ENCODE assay signal across 34 cellular contexts in the genomic region with DNA sequence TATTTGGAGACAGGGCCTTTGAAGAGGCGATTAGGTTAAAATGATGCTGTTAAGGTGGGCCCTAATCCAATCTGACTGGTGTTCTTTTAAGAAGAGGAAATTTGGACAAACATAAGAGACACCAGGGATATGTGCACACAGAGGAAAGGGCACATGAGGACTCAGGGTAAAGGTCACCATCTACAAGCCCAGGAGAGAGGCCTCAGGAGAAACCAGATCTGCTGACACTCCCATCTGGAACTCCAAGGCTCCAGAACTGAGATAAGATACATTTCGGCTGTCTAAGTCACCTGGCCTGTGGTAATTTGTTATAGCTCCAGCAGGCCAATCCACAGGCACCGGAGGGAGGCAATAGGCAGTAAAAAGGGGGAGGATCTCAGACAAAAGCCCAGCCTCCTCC. TPM values are rescaled to one million over a fixed set of nuclear protein-coding genes. Genes with fewer than 3 reads are reported as not detected.
DNase-seq lines count a peak whose midpoint lies in the region; ATAC-seq, FAIRE-seq and TF ChIP-seq lines count a peak whose summit lies in the region.
"Had no signal": no experiment of that assay in that cellular context is flagged by ENCODE, and none has a peak within 500 bp of the region (broad histone marks: within the 10 kb centered on the region; RNA-seq: fewer than 3 reads in every experiment).

No MANE protein-coding gene starts in this region.

- CTCF ChIA-PET in WTC11 (lab: Charles Lee), result no interaction called here

- H3K27me3 Mint-ChIP-seq in HFFc6 (ENCODE audit: insufficient read depth) (peaks cover 2% of the 10 kb centered on the region; the same call in 1 of the 2 replicates), WTC11 (ENCODE audit: low read depth) (no peaks in the 10 kb centered on the region)
- H3K27me3 Mint-ChIP-seq: activated naive CD8-positive, alpha-beta T cell treated with anti-CD3 and anti-CD28 coated beads for 36 hours; B cell; naive B cell had no signal

- no peak for TF ChIP-seq CTCF in HFFc6 (IDR thresholded peaks at IDR 0.05)
- TF ChIP-seq CTCF in WTC11 (IDR thresholded peaks at IDR 0.05), result no peak

- DNase-seq in HFFc6, result no peak
- DNase-seq in WTC11 (ENCODE audit: low spot score), result no peak
- DNase-seq in left lobe of liver (ENCODE audit: low spot score), result no peak
- DNase-seq in activated effector memory CD4-positive, alpha-beta T cell treated with Interleukin-2 at 50 U/mL for 16 hours, result no peak
- no peak for DNase-seq in GDM1 (lab: John Stamatoyannopoulos, UW)
- DNase-seq in GM12892 (ENCODE audit: insufficient read length), result no peak
- DNase-seq: ACHN; activated CD4-positive, alpha-beta T cell treated with anti-CD3 and anti-CD28 coated beads for 48 hours; activated CD8-positive, alpha-beta memory T cell treated with anti-CD3 and anti-CD28 coated beads for 24 hours; activated naive CD8-positive, alpha-beta T cell treated with anti-CD3 and anti-CD28 coated beads for 36 hours; activated T-cell treated with anti-CD3 and anti-CD28 coated beads for 4 hours; CD8-positive, alpha-beta T cell; DMS153; immature natural killer cell; left ventricle myocardium superior; naive B cell; NCI-H1048; NCI-H1694 treated with DMSO at 0.1 percent for 48 hours; NCI-H524 treated with DMSO at 0.1 percent for 48 hours; Peyer's patch; posterior cingulate gyrus; stimulated activated CD4-positive, alpha-beta T cell treated with anti-CD3 and anti-CD28 coated beads, Interleukin-1b, Interleukin-23, amount 100 ng/mL, for 48 hours; stimulated activated naive CD4-positive, alpha-beta T cell treated with Interleukin-2 at 50 U/mL for 16 hours; SW 1271; T-helper 9 cell had no signal

- no peaks in the 10 kb centered on the region for H3K79me2 ChIP-seq in ACC112 (ENCODE audit: control insufficient read depth, insufficient read depth, low read length, unreplicated experiment)

- no peak overlapping the region for H3K4me3 Mint-ChIP-seq in HFFc6
- no peak overlapping the region for H3K4me3 Mint-ChIP-seq in WTC11
- H3K4me3 Mint-ChIP-seq: activated naive CD8-positive, alpha-beta T cell treated with anti-CD3 and anti-CD28 coated beads for 36 hours; B cell; CD8-positive, alpha-beta T cell; immature natural killer cell had no signal

- FAIRE-seq in GM12892 (lab: Jason Lieb, UNC), result no peak
- FAIRE-seq: colon had no signal

- H3K36me3 Mint-ChIP-seq in HFFc6 (ENCODE audit: low read depth) (no peaks in the 10 kb centered on the region), WTC11 (no peaks in the 10 kb centered on the region)
- H3K36me3 Mint-ChIP-seq: immature natural killer cell, naive B cell had no signal

- ATAC-seq in WTC11 (peak; percentile 14; the same call in 1 of the 2 replicates), left lobe of liver (peak; percentile 37), GM21576 (IDR thresholded peaks at IDR 0.05; ENCODE audit: unreplicated experiment) (no peak)
- ATAC-seq: CD8-positive, alpha-beta T cell; left ventricle myocardium superior had no signal

- POLR2A ChIA-PET in WTC11 (lab: Charles Lee), result no interaction called here

- H3K4me3 ChIP-seq in ACC112 (ENCODE audit: low read depth, low read length), result no peak overlapping the region
- H3K4me3 ChIP-seq: ascending aorta, cardiac muscle cell, Peyer's patch, right atrium auricular region, suprapubic skin had no signal

- peaks cover 53% of the 10 kb centered on the region for H3K4me1 ChIP-seq in ACC112 (ENCODE audit: control insufficient read depth, insufficient read depth, low read length, unreplicated experiment)
- H3K4me1 ChIP-seq: ascending aorta, Peyer's patch, right atrium auricular region had no signal

- H3K27ac Mint-ChIP-seq in HFFc6 (peak overlapping the region; percentile 88), WTC11 (no peak overlapping the region)
- H3K27ac Mint-ChIP-seq: activated naive CD8-positive, alpha-beta T cell treated with anti-CD3 and anti-CD28 coated beads for 36 hours; B cell; CD8-positive, alpha-beta T cell; immature natural killer cell; naive B cell had no signal

- H3K9me3 Mint-ChIP-seq in HFFc6 (no peaks in the 10 kb centered on the region), WTC11 (no peaks in the 10 kb centered on the region)
- H3K9me3 Mint-ChIP-seq: activated naive CD8-positive, alpha-beta T cell treated with anti-CD3 and anti-CD28 coated beads for 36 hours; CD8-positive, alpha-beta T cell; immature natural killer cell; naive B cell had no signal

- TF ChIP-seq POLR2A in GM12892 (IDR thresholded peaks at IDR 0.05; ENCODE audit: low read depth, low read length), result no peak

- H3K4me1 Mint-ChIP-seq in HFFc6 (ENCODE audit: low read depth) (peaks cover 74% of the 10 kb centered on the region), WTC11 (peaks cover 25% of the 10 kb centered on the region)
- H3K4me1 Mint-ChIP-seq: B cell, immature natural killer cell, naive B cell had no signal

- H2AFZ ChIP-seq in ACC112 (ENCODE audit: low read length, unreplicated experiment), result no peak overlapping the region

- no peaks in the 10 kb centered on the region for H3K27me3 ChIP-seq in ACC112 (ENCODE audit: insufficient read depth, low read length)
- H3K27me3 ChIP-seq: ascending aorta, cardiac muscle cell, Peyer's patch, right atrium auricular region, suprapubic skin had no signal

- H3K36me3 ChIP-seq in ACC112 (ENCODE audit: insufficient read depth, low read length), result no peaks in the 10 kb centered on the region
- H3K36me3 ChIP-seq: ascending aorta, cardiac muscle cell, Peyer's patch, right atrium auricular region, suprapubic skin had no signal

- H3K27ac ChIP-seq in ACC112 (ENCODE audit: low read depth, low read length), result 0 out of 2 replicates have a peak overlapping the region, but pooled peaks have one; percentile 5
- H3K27ac ChIP-seq: ascending aorta, cardiac muscle cell, Peyer's patch, right atrium auricular region, suprapubic skin, VCaP had no signal

TF ChIP-seq in WTC11, 78 proteins besides CTCF, POLR2A, EP300 and RAD21 (continues in another document):
- TF ChIP-seq SMAD3 (CRISPR knock-in tag; IDR thresholded peaks at IDR 0.05; ENCODE audit: borderline replicate concordance) (no peak), HMGA2 (CRISPR knock-in tag; IDR thresholded peaks at IDR 0.05) (no peak), ZNF121 (CRISPR knock-in tag; IDR thresholded peaks at IDR 0.05) (no peak), ELF4 (CRISPR knock-in tag; IDR thresholded peaks at IDR 0.05; ENCODE audit: low read depth) (no peak), ZNF219 (CRISPR knock-in tag; IDR thresholded peaks at IDR 0.05; ENCODE audit: borderline replicate concordance) (no peak), NFATC4 (CRISPR knock-in tag; IDR thresholded peaks at IDR 0.05) (no peak), MYBL2 (CRISPR knock-in tag; IDR thresholded peaks at IDR 0.05) (no peak), NR1H2 (CRISPR knock-in tag; IDR thresholded peaks at IDR 0.05) (no peak), ARID4B (CRISPR knock-in tag; IDR thresholded peaks at IDR 0.05; ENCODE audit: borderline replicate concordance) (no peak)
- TF ChIP-seq, protein P1, sequence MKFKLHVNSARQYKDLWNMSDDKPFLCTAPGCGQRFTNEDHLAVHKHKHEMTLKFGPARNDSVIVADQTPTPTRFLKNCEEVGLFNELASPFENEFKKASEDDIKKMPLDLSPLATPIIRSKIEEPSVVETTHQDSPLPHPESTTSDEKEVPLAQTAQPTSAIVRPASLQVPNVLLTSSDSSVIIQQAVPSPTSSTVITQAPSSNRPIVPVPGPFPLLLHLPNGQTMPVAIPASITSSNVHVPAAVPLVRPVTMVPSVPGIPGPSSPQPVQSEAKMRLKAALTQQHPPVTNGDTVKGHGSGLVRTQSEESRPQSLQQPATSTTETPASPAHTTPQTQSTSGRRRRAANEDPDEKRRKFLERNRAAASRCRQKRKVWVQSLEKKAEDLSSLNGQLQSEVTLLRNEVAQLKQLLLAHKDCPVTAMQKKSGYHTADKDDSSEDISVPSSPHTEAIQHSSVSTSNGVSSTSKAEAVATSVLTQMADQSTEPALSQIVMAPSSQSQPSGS (CRISPR knock-in tag; IDR thresholded peaks at IDR 0.05; ENCODE audit: borderline replicate concordance, low read depth), result no peak
- TF ChIP-seq, protein P2, sequence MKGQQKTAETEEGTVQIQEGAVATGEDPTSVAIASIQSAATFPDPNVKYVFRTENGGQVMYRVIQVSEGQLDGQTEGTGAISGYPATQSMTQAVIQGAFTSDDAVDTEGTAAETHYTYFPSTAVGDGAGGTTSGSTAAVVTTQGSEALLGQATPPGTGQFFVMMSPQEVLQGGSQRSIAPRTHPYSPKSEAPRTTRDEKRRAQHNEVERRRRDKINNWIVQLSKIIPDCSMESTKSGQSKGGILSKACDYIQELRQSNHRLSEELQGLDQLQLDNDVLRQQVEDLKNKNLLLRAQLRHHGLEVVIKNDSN (CRISPR knock-in tag; IDR thresholded peaks at IDR 0.05), result no peak

RNA-seq across cellular contexts. Expression of gene KICS2, which starts 48.6 kb away (rescaled TPM):
- 1 to 10 TPM; 3.7 to 5.8 (median 5.0) TPM for total RNA-seq in HFFc6 (2021; fragmentation: NEBNext Ultra II Directional; extraction: Animal tissue kit (Norgen Biotek cat#: 25700))
- total RNA-seq in WTC11 (2021), result 9.9 to 11.6 TPM (median 10.7 TPM) in 3 replicates
- 6.9 TPM for total RNA-seq in left lobe of liver
- polyA plus RNA-seq in GM12892 (2012; ENCODE audit: missing spikeins), result 6.5 TPM
